Comparison of ENCODE assay signal across 8 cellular contexts in genomic region chr9:85804993-85805788, GRCh38.
A peak's percentile ranks its signal among the peaks of the same experiment; 100 is the strongest.
DNase-seq lines count a peak whose midpoint lies in the region; ATAC-seq and TF ChIP-seq lines count a peak whose summit lies in the region.
"Not testable (repeated sequence)": the region's sequence is repeated elsewhere in the genome, so short reads cannot be mapped to it uniquely, and the experiment has no call there.

No MANE protein-coding gene starts in this region.

- H3K4me3 Mint-ChIP-seq in activated naive CD4-positive, alpha-beta T cell treated with anti-CD3 and anti-CD28 coated beads, Interleukin-2, amount 50 U/mL, for 24 hours; osteocyte (ENCODE audit: unreplicated experiment): not testable (repeated sequence)

- not testable (repeated sequence) for H3K36me3 ChIP-seq in GM06990 (ENCODE audit: control insufficient read depth, insufficient read depth, low read length); HCT116 (ENCODE audit: control insufficient read depth in 1 of 2, insufficient read depth in 2 of 2, low read length in 2 of 2); MG63
- H3K36me3 ChIP-seq in SK-N-SH (replicated peaks in 1 of 2; ENCODE audit: control insufficient read depth in 1 of 2, insufficient read depth in 2 of 2, low read length in 1 of 2): peaks cover 8 to 10% of the 10 kb centered on the region in 2 experiments

- not testable (repeated sequence) for H3K9me3 ChIP-seq in HCT116 (ENCODE audit: control insufficient read depth in 1 of 2, insufficient read depth in 1 of 2, low read depth in 1 of 2, low read length in 2 of 2); MG63; SK-N-SH

- H3K27me3 Mint-ChIP-seq in activated naive CD4-positive, alpha-beta T cell treated with anti-CD3 and anti-CD28 coated beads, Interleukin-2, amount 50 U/mL, for 24 hours; osteocyte (ENCODE audit: unreplicated experiment): not testable (repeated sequence)

- H3K9me3 Mint-ChIP-seq in activated naive CD4-positive, alpha-beta T cell treated with anti-CD3 and anti-CD28 coated beads, Interleukin-2, amount 50 U/mL, for 24 hours; osteocyte (ENCODE audit: unreplicated experiment): not testable (repeated sequence)

- not testable (repeated sequence) for H3K9me2 ChIP-seq in HCT116 (ENCODE audit: insufficient read depth); SK-N-SH

- H2AFZ ChIP-seq in HCT116 (ENCODE audit: low read depth, low read length, poor library complexity, severe bottlenecking): not testable (repeated sequence)
- peak overlapping the region; percentile 59; the same call in 1 of the 2 replicates for H2AFZ ChIP-seq in SK-N-SH (ENCODE audit: low read depth)

- DNase-seq in GM06990 (ENCODE audit: extremely low read depth, insufficient read length) (peak; percentile 84), HCT116 (ENCODE audit: low read depth, low spot score) (peak; percentile 43), MG63 (peak; percentile 77), SK-N-SH (peak; percentile 89), Right ventricle myocardium inferior (ENCODE audit: missing footprints) (peak; percentile 92), osteocyte (ENCODE audit: extremely low spot score, unreplicated experiment) (peak; percentile 87)

- not testable (repeated sequence) for TF ChIP-seq EP300 in SK-N-SH (IDR thresholded peaks at IDR 0.05; ENCODE audit: borderline replicate concordance in 1 of 2, low read depth in 1 of 2, low read length in 1 of 2)

- H3K79me2 ChIP-seq in HCT116 (ENCODE audit: insufficient read depth, low read length); SK-N-SH (ENCODE audit: insufficient read depth): not testable (repeated sequence)

- peaks cover 16% of the 10 kb centered on the region for H3K4me1 Mint-ChIP-seq in activated naive CD4-positive, alpha-beta T cell treated with anti-CD3 and anti-CD28 coated beads, Interleukin-2, amount 50 U/mL, for 24 hours
- H3K4me1 Mint-ChIP-seq in osteocyte (ENCODE audit: unreplicated experiment): not testable (repeated sequence)

- RAD21 ChIA-PET in HCT116 (lab: Charles Lee; ENCODE audit: low non-redundant PET in 1 of 2, low total read pairs in 2 of 2, uncharacterized antibody in 2 of 2, unreplicated experiment in 2 of 2): not testable (repeated sequence)

- ATAC-seq in HCT116 (peak; percentile 83), Right ventricle myocardium inferior (peak; percentile 96)

- TF ChIP-seq RAD21 in HCT116 (IDR thresholded peaks at IDR 0.05; ENCODE audit: low read depth); SK-N-SH (IDR thresholded peaks at IDR 0.05; ENCODE audit: low read length): not testable (repeated sequence)

- 4% methylated on average over 5 of the region's 97 CpGs for WGBS in SK-N-SH (ENCODE audit: low lambda C conversion rate)

- TF ChIP-seq POLR2A in HCT116 (IDR thresholded peaks at IDR 0.05; ENCODE audit: borderline replicate concordance, extremely low read depth, insufficient read depth, insufficient read length): not testable (repeated sequence)

- intact Hi-C loops in HCT116 (cut with micrococcal nuclease); Right ventricle myocardium inferior (cut with DNase I): not testable (repeated sequence)

- CTCF ChIA-PET in HCT116 (lab: Charles Lee): not testable (repeated sequence)
- CTCF ChIA-PET in SK-N-SH (lab: Yijun Ruan, JAX): interaction anchor here (1.6 kb wide), 1 partner anchor 16 kb away, joined by 3 read pairs; no protein-coding TSS in a partner anchor

- H3K4me2 ChIP-seq in HCT116 (ENCODE audit: low read length) (peak overlapping the region; percentile 77), SK-N-SH (peak overlapping the region; percentile 81)

- POLR2A ChIA-PET in HCT116 (lab: Charles Lee); SK-N-SH (lab: Yijun Ruan, JAX): not testable (repeated sequence)

- H3K27ac ChIP-seq in HCT116 (ENCODE audit: low read depth, low read length) (peak overlapping the region; percentile 73), SK-N-SH (ENCODE audit: low read depth in 2 of 2, low read length in 1 of 2) (peak overlapping the region in 1 of 2 experiments; percentile 51; a peak in 2 of 4 replicates), temporal lobe (ENCODE audit: low read depth, low read length) (peak overlapping the region; percentile 74)

- H4K20me1 ChIP-seq in HCT116 (ENCODE audit: insufficient read depth); SK-N-SH (ENCODE audit: insufficient read depth): not testable (repeated sequence)

- not testable (repeated sequence) for H3K36me3 Mint-ChIP-seq in activated naive CD4-positive, alpha-beta T cell treated with anti-CD3 and anti-CD28 coated beads, Interleukin-2, amount 50 U/mL, for 24 hours
- peaks cover 13% of the 10 kb centered on the region for H3K36me3 Mint-ChIP-seq in osteocyte (ENCODE audit: unreplicated experiment)

- H3K4me3 ChIP-seq in GM06990 (replicated peaks; ENCODE audit: low read depth, low read length) (peak overlapping the region; percentile 64), HCT116 (replicated peaks in 1 of 2; ENCODE audit: low read depth in 1 of 2, low read length in 2 of 2) (peak overlapping the region; percentile 68), MG63 (peak overlapping the region; percentile 69), SK-N-SH (ENCODE audit: low read depth in 2 of 2, low read length in 1 of 2) (peak overlapping the region; percentile 70 to 75)

- H3K27me3 ChIP-seq in GM06990 (replicated peaks; ENCODE audit: control insufficient read depth, insufficient read depth, low read length); HCT116 (ENCODE audit: insufficient read depth, low read length); MG63; SK-N-SH (ENCODE audit: insufficient read depth): not testable (repeated sequence)

- BruUV-seq in HCT116 (replicated peaks; lab: Mats Ljungman, UMichigan): not testable (repeated sequence)

- TF ChIP-seq CTCF in GM06990 (IDR thresholded peaks at IDR 0.05; ENCODE audit: insufficient read depth, low read length, poor library complexity, severe bottlenecking): peak; percentile 6
- not testable (repeated sequence) for TF ChIP-seq CTCF in HCT116 (IDR thresholded peaks at IDR 0.05 in 2 of 3, conservative IDR thresholded peaks at IDR 0.05 in 1 of 3; ENCODE audit: borderline replicate concordance in 1 of 3, insufficient read depth in 1 of 3, low read depth in 2 of 3, low read length in 2 of 3); SK-N-SH (IDR thresholded peaks at IDR 0.05); osteocyte (IDR thresholded peaks at IDR 0.05)

- H3F3A ChIP-seq in SK-N-SH (replicated peaks; ENCODE audit: insufficient read depth): not testable (repeated sequence)

- peak overlapping the region; percentile 55 for H3K27ac Mint-ChIP-seq in activated naive CD4-positive, alpha-beta T cell treated with anti-CD3 and anti-CD28 coated beads, Interleukin-2, amount 50 U/mL, for 24 hours
- not testable (repeated sequence) for H3K27ac Mint-ChIP-seq in osteocyte (ENCODE audit: unreplicated experiment)

- H3K9ac ChIP-seq in HCT116 (ENCODE audit: low read length) (peak overlapping the region; percentile 61), SK-N-SH (peak overlapping the region; percentile 78)

- not testable (repeated sequence) for H3K4me1 ChIP-seq in HCT116 (ENCODE audit: control insufficient read depth in 1 of 2, insufficient read depth in 2 of 2, low read length in 2 of 2); SK-N-SH (ENCODE audit: control insufficient read depth in 1 of 2, insufficient read depth in 2 of 2, low read depth in 1 of 2, low read length in 1 of 2)

TF ChIP-seq in HCT116, 20 proteins besides CTCF, POLR2A, EP300 and RAD21:
- peak; percentile 69 for TF ChIP-seq EGR1 (IDR thresholded peaks at IDR 0.05; ENCODE audit: low read depth)
- TF ChIP-seq POLR2AphosphoS5 (IDR thresholded peaks at IDR 0.05; ENCODE audit: low read depth, low read length): peak; percentile 26; the same call in 1 of the 2 replicates
- peak; percentile 75 for TF ChIP-seq ZFX (IDR thresholded peaks at IDR 0.05)

TF ChIP-seq in SK-N-SH, 30 proteins besides CTCF, POLR2A, EP300 and RAD21:
- TF ChIP-seq, protein P1, sequence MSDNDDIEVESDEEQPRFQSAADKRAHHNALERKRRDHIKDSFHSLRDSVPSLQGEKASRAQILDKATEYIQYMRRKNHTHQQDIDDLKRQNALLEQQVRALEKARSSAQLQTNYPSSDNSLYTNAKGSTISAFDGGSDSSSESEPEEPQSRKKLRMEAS (IDR thresholded peaks at IDR 0.05; ENCODE audit: low read depth): peak; percentile 59; the same call in 1 of the 2 replicates
- TF ChIP-seq, protein P2, sequence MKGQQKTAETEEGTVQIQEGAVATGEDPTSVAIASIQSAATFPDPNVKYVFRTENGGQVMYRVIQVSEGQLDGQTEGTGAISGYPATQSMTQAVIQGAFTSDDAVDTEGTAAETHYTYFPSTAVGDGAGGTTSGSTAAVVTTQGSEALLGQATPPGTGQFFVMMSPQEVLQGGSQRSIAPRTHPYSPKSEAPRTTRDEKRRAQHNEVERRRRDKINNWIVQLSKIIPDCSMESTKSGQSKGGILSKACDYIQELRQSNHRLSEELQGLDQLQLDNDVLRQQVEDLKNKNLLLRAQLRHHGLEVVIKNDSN (IDR thresholded peaks at IDR 0.05; ENCODE audit: borderline replicate concordance, low read depth): 0 out of 2 replicates have a peak, but pooled peaks have one; percentile 43
- TF ChIP-seq MXI1 (IDR thresholded peaks at IDR 0.05; ENCODE audit: low read depth, low read length): peak; percentile 23; the same call in 1 of the 2 replicates
TF ChIP-seq in SK-N-SH: peak in this region for 3; not testable (repeated sequence) for 27.
